In the genomic region with DNA sequence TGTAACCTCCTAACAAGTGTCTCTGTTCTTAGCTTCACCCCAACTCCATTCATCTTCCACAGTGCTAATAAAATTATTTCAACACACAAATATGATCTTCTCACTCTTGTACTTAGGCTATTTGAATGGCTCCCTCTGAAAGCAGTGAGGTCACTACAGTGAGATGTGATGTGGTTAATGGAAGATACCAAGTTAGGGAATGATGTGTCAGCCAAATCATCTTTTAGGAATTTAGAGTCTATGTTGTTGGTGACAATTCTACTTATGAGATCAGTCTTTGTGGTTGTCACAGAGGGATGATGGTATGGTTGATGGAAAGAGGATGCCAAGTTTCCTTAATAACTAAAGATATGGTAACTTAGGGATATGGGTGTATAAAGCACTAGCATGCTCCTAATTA, we compare ENCODE assay signal across 15 cellular contexts. TPM values are rescaled to one million over a fixed set of nuclear protein-coding genes. Genes with fewer than 3 reads are reported as not detected.
DNase-seq lines count a peak whose midpoint lies in the region; TF ChIP-seq lines count a peak whose summit lies in the region.
"Had no signal": no experiment of that assay in that cellular context is flagged by ENCODE, and none has a peak within 500 bp of the region (broad histone marks: within the 10 kb centered on the region; RNA-seq: fewer than 3 reads in every experiment).

No MANE protein-coding gene starts in this region.

- H3K9me3 ChIP-seq in GM23248 (ENCODE audit: low read depth) (no peaks in the 10 kb centered on the region), SJCRH30 (replicated peaks) (no peaks in the 10 kb centered on the region), fibroblast of lung (ENCODE audit: control insufficient read depth, insufficient read depth, low read depth, low read length) (no peaks in the 10 kb centered on the region)
- H3K9me3 ChIP-seq: prostate gland had no signal

- H3K79me2 ChIP-seq in GM23248 (ENCODE audit: insufficient read depth) (no peaks in the 10 kb centered on the region), fibroblast of lung (ENCODE audit: control insufficient read depth, insufficient read depth, low read length) (no peaks in the 10 kb centered on the region), mesendoderm (ENCODE audit: control insufficient read depth, insufficient read depth, low read length) (no peaks in the 10 kb centered on the region)
- H3K79me2 ChIP-seq: hepatocyte had no signal

- no peak overlapping the region for H3K23ac ChIP-seq in mesendoderm (ENCODE audit: low read length)

- H2BK120ac ChIP-seq in mesendoderm (ENCODE audit: low read depth, low read length) = no peak overlapping the region

- H3K9ac ChIP-seq in GM23248 (no peak overlapping the region), fibroblast of lung (ENCODE audit: insufficient read depth, low read length) (no peak overlapping the region), mesendoderm (ENCODE audit: low read length) (no peak overlapping the region)

- no peak overlapping the region for H4K5ac ChIP-seq in mesendoderm (ENCODE audit: low read length)

- no peak overlapping the region for H2AK5ac ChIP-seq in mesendoderm (ENCODE audit: low read length)

- no peak overlapping the region for H3K4ac ChIP-seq in mesendoderm (ENCODE audit: low read depth, low read length)

- H3K4me1 ChIP-seq in GM23248 (ENCODE audit: insufficient read depth) (peaks cover 37% of the 10 kb centered on the region), SJCRH30 (peaks cover 14% of the 10 kb centered on the region; the same call in 1 of the 2 replicates), fibroblast of lung (ENCODE audit: control insufficient read depth, extremely low read depth, insufficient read depth, low read length) (peaks cover 14% of the 10 kb centered on the region), mesendoderm (ENCODE audit: control insufficient read depth, low read depth, low read length) (no peaks in the 10 kb centered on the region)
- H3K4me1 ChIP-seq: prostate gland had no signal

- 0 out of 2 replicates have a peak, but pooled peaks cover 9% of the 10 kb centered on the region for H3K36me3 ChIP-seq in GM23248 (ENCODE audit: low read depth)
- H3K36me3 ChIP-seq in SJCRH30 = peaks cover 2% of the 10 kb centered on the region
- H3K36me3 ChIP-seq in fibroblast of lung (ENCODE audit: control insufficient read depth, insufficient read depth, low read length) = peaks cover 1% of the 10 kb centered on the region
- no peaks in the 10 kb centered on the region for H3K36me3 ChIP-seq in mesendoderm (ENCODE audit: control insufficient read depth, insufficient read depth, low read length)
- H3K36me3 ChIP-seq: prostate gland had no signal

- H3K4me2 ChIP-seq in GM23248 (ENCODE audit: unreplicated experiment) (peak overlapping the region; percentile 8), fibroblast of lung (ENCODE audit: extremely low read depth, insufficient read depth, low read length) (peak overlapping the region; percentile 3), mesendoderm (ENCODE audit: low read length) (no peak overlapping the region)
- H3K4me2 ChIP-seq: hepatocyte had no signal

- DNase-seq in GM23248 = peak; percentile 75
- DNase-seq in SJCRH30 = peak; percentile 2 to 34
- peak in 1 of 2 donors; percentile 87 for DNase-seq in fibroblast of lung (ENCODE audit: low read depth in 2 of 2)
- peak; percentile 27 for DNase-seq in skeletal muscle cell (ENCODE audit: low read depth)
- no peak for DNase-seq in GM10266 (ENCODE audit: extremely low spot score)
- DNase-seq in mesendoderm = no peak
- DNase-seq in activated naive CD4-positive, alpha-beta T cell treated with anti-CD3 and anti-CD28 coated beads, Interleukin-2, amount 50 U/mL, for 16 hours = no peak
- DNase-seq in NCI-H748 treated with DMSO at 0.1 percent for 48 hours (lab: John Stamatoyannopoulos, UW) = no peak
- DNase-seq: activated effector memory CD4-positive, alpha-beta T cell treated with Interleukin-2 at 50 U/mL for 16 hours; effector memory CD4-positive, alpha-beta T cell; left ventricle myocardium superior; naive thymus-derived CD4-positive, alpha-beta T cell had no signal

- H3F3A ChIP-seq in GM23248 (ENCODE audit: insufficient read depth) = peaks cover 26% of the 10 kb centered on the region

- peak overlapping the region; percentile 28 for H3K27ac ChIP-seq in GM23248
- no peak overlapping the region for H3K27ac ChIP-seq in SJCRH30
- H3K27ac ChIP-seq in fibroblast of lung (ENCODE audit: insufficient read depth, low read length) = peak overlapping the region; percentile 4
- no peak overlapping the region for H3K27ac ChIP-seq in mesendoderm (ENCODE audit: low read depth, low read length)
- H3K27ac ChIP-seq: hepatocyte, prostate gland, VCaP had no signal

- H3K56ac ChIP-seq in mesendoderm (ENCODE audit: low read length) = no peak overlapping the region

- no peak overlapping the region for H2BK5ac ChIP-seq in mesendoderm (ENCODE audit: low read length)

- no peak overlapping the region for H4K8ac ChIP-seq in mesendoderm (ENCODE audit: low read depth, low read length)

- in situ Hi-C loops in GM23248 (cut with MboI) = no loop called here

- H2AFZ ChIP-seq in GM23248 = no peak overlapping the region
- no peak overlapping the region for H2AFZ ChIP-seq in fibroblast of lung (ENCODE audit: low read length)
- H2AFZ ChIP-seq: hepatocyte had no signal

- H4K20me1 ChIP-seq in GM23248 (ENCODE audit: insufficient read depth) (no peaks in the 10 kb centered on the region), fibroblast of lung (ENCODE audit: control insufficient read depth, extremely low read depth, insufficient read depth, low read length) (no peaks in the 10 kb centered on the region)

- no peaks in the 10 kb centered on the region for H3K9me2 ChIP-seq in GM23248 (ENCODE audit: insufficient read depth)

- H3K18ac ChIP-seq in mesendoderm (ENCODE audit: low read length) = no peak overlapping the region

- H3K27me3 ChIP-seq in GM23248 (replicated peaks; ENCODE audit: insufficient read depth) (no peaks in the 10 kb centered on the region), SJCRH30 (no peaks in the 10 kb centered on the region), fibroblast of lung (ENCODE audit: control insufficient read depth, insufficient read depth, low read length) (no peaks in the 10 kb centered on the region), mesendoderm (ENCODE audit: insufficient read depth, low read length, poor library complexity) (no peaks in the 10 kb centered on the region)
- H3K27me3 ChIP-seq: hepatocyte had no signal

- H2BK15ac ChIP-seq in mesendoderm (replicated peaks; ENCODE audit: low read depth) = no peak overlapping the region

- TF ChIP-seq CTCF in fibroblast of lung (conservative IDR thresholded peaks at IDR 0.05 in 1 of 2, IDR thresholded peaks at IDR 0.05 in 1 of 2; ENCODE audit: low read depth in 1 of 2, low read length in 2 of 2) (no peak), GM10266 (IDR thresholded peaks at IDR 0.05; ENCODE audit: control insufficient read depth, insufficient read depth, low read depth, missing control alignments) (no peak)

- H3K4me3 ChIP-seq in GM23248 (no peak overlapping the region), SJCRH30 (no peak overlapping the region), fibroblast of lung (replicated peaks in 1 of 4; ENCODE audit: control extremely low read depth in 1 of 4, insufficient read depth in 1 of 4, low read depth in 3 of 4, low read length in 4 of 4) (no peak overlapping the region), skeletal muscle cell (ENCODE audit: low read depth, low read length) (no peak overlapping the region), mesendoderm (ENCODE audit: low read length) (no peak overlapping the region)
- H3K4me3 ChIP-seq: hepatocyte, prostate gland had no signal

- H3K79me1 ChIP-seq in mesendoderm (ENCODE audit: low read length) = no peaks in the 10 kb centered on the region

RNA-seq across cellular contexts. Expression of a gene that starts 57.6 kb away (rescaled TPM):
- total RNA-seq in GM23248 (2014; rRNA removed; shearing (Covaris generic)) = 12.9 and 13.7 TPM in 2 replicates
- polyA plus RNA-seq in GM23248 (2016; fragmentation: Nextera tagmentation; extraction: Ambion mirVana) (7.6 and 8.3 TPM in 2 replicates), fibroblast of lung (13.6 and 14.1 TPM in 2 replicates)
- total RNA-seq in SJCRH30 (2014; rRNA removed; shearing (Covaris generic)) = 15.3 and 15.8 TPM in 2 replicates
- total RNA-seq in fibroblast of lung = 9.0 and 9.9 TPM in 2 replicates
- 10.4 TPM in 2 replicates for polyA plus RNA-seq in fibroblast of lung (2012)
- 2.9 and 7.8 TPM in 2 replicates for polyA minus RNA-seq in fibroblast of lung (ENCODE audit: low replicate concordance)
- polyA plus RNA-seq in mesendoderm (2013, experiment 1 of 2) = 11.4 TPM
- 11.4 TPM for polyA plus RNA-seq in mesendoderm (2013, experiment 2 of 2)

Comparison
In these comparisons a context has a peak if more than half of its experiments do, and no peak if none do; other contexts are left out.
1. DNase-seq: peak in GM23248 (single experiment), SJCRH30 (2 of 2) and skeletal muscle cell (single experiment); none in GM10266 (single experiment), mesendoderm (single experiment), activated naive CD4-positive, alpha-beta T cell treated with anti-CD3 and anti-CD28 coated beads, Interleukin-2, amount 50 U/mL, for 16 hours (single experiment) and NCI-H748 treated with DMSO at 0.1 percent for 48 hours (single experiment).
2. H3K27ac ChIP-seq: peak in GM23248 (single experiment) and fibroblast of lung (single experiment); none in SJCRH30 (single experiment) and mesendoderm (single experiment).